ENCODE assay signal across 15 cellular contexts in genomic region chr18:11323359-11323819, GRCh38.
DNase-seq lines count a peak whose midpoint lies in the region; ATAC-seq and TF ChIP-seq lines count a peak whose summit lies in the region.
"Had no signal": no experiment of that assay in that cellular context is flagged by ENCODE, and none has a peak within 500 bp of the region (broad histone marks: within the 10 kb centered on the region; RNA-seq: fewer than 3 reads in every experiment).

No MANE protein-coding gene starts in this region.

- no peaks in the 10 kb centered on the region for H3K79me2 ChIP-seq in neural progenitor cell (ENCODE audit: low read depth)

- no peaks in the 10 kb centered on the region for H4K20me1 ChIP-seq in neural progenitor cell (ENCODE audit: low read depth)

- H3K4me1 ChIP-seq in neural progenitor cell, result no peaks in the 10 kb centered on the region
- no peaks in the 10 kb centered on the region for H3K4me1 ChIP-seq in CD4-positive, alpha-beta memory T cell (ENCODE audit: insufficient read depth, low read length)
- H3K4me1 ChIP-seq: lower lobe of right lung had no signal

- peaks cover 5% of the 10 kb centered on the region for H3K27me3 Mint-ChIP-seq in neural progenitor cell (ENCODE audit: insufficient read depth, low read depth)
- peaks cover 9% of the 10 kb centered on the region for H3K27me3 Mint-ChIP-seq in activated T-helper 17 cell treated with anti-CD3 and anti-CD28 coated beads, Interleukin-2, amount 50 U/mL, for 72 hours
- H3K27me3 Mint-ChIP-seq in CD4-positive, alpha-beta memory T cell, result peaks cover 0 to 1% of the 10 kb centered on the region in 2 donors
- H3K27me3 Mint-ChIP-seq: brain had no signal

- H3K27ac ChIP-seq in neural progenitor cell, result no peak overlapping the region
- no peak overlapping the region for H3K27ac ChIP-seq in CD4-positive, alpha-beta memory T cell (ENCODE audit: low read depth, low read length)
- H3K27ac ChIP-seq: lower lobe of right lung had no signal

- peak overlapping the region; percentile 33 for H3K27ac Mint-ChIP-seq in neural progenitor cell
- no peak overlapping the region for H3K27ac Mint-ChIP-seq in activated T-helper 17 cell treated with anti-CD3 and anti-CD28 coated beads, Interleukin-2, amount 50 U/mL, for 72 hours
- no peak overlapping the region for H3K27ac Mint-ChIP-seq in CD4-positive, alpha-beta memory T cell

- no peaks in the 10 kb centered on the region for H3K9me3 ChIP-seq in neural progenitor cell (ENCODE audit: low read depth)
- no peaks in the 10 kb centered on the region for H3K9me3 ChIP-seq in CD4-positive, alpha-beta memory T cell (ENCODE audit: control insufficient read depth in 1 of 2, low read length in 2 of 2)
- H3K9me3 ChIP-seq: lower lobe of right lung had no signal

- H3K4me3 Mint-ChIP-seq in neural progenitor cell, result no peak overlapping the region
- no peak overlapping the region for H3K4me3 Mint-ChIP-seq in activated T-helper 17 cell treated with anti-CD3 and anti-CD28 coated beads, Interleukin-2, amount 50 U/mL, for 72 hours
- H3K4me3 Mint-ChIP-seq in CD4-positive, alpha-beta memory T cell, result no peak overlapping the region
- H3K4me3 Mint-ChIP-seq: brain had no signal

- H3K27me3 ChIP-seq in neural progenitor cell, result no peaks in the 10 kb centered on the region
- no peaks in the 10 kb centered on the region for H3K27me3 ChIP-seq in CD4-positive, alpha-beta memory T cell (ENCODE audit: insufficient read depth, low read length)

- TF ChIP-seq CTCF in cardiac fibroblast (IDR thresholded peaks at IDR 0.05; ENCODE audit: low read depth, low read length) (no peak), neural progenitor cell (IDR thresholded peaks at IDR 0.05) (no peak)

- no peak overlapping the region for H2AFZ ChIP-seq in neural progenitor cell (replicated peaks)

- no peak overlapping the region for H3K4me3 ChIP-seq in cardiac fibroblast (replicated peaks in 1 of 2; ENCODE audit: low read depth in 2 of 2, low read length in 2 of 2)
- no peak overlapping the region for H3K4me3 ChIP-seq in neural progenitor cell
- H3K4me3 ChIP-seq in CD4-positive, alpha-beta memory T cell (ENCODE audit: low read length in 2 of 2), result no peak overlapping the region
- H3K4me3 ChIP-seq: lower lobe of right lung had no signal

- POLR2A ChIA-PET in CD4-positive, alpha-beta memory T cell (lab: Charles Lee; ENCODE audit: partially characterized antibody), result no interaction called here

- no peak for ATAC-seq in activated T-helper 17 cell treated with anti-CD3 and anti-CD28 coated beads, Interleukin-2, amount 50 U/mL, for 72 hours (replicated peaks)
- no peak for ATAC-seq in activated CD4-positive, CD25-positive, alpha-beta regulatory T cell treated with anti-CD3 and anti-CD28 coated beads, Interleukin-2, amount 50 U/mL, for 24 hours
- ATAC-seq: lower lobe of right lung, sciatic nerve had no signal

- no peak overlapping the region for H3K4me2 ChIP-seq in neural progenitor cell

- H3K36me3 ChIP-seq in neural progenitor cell, result no peaks in the 10 kb centered on the region
- H3K36me3 ChIP-seq in CD4-positive, alpha-beta memory T cell (ENCODE audit: insufficient read depth, low read length), result no peaks in the 10 kb centered on the region
- H3K36me3 ChIP-seq: lower lobe of right lung had no signal

- intact Hi-C loops in CD4-positive, alpha-beta memory T cell (cut with micrococcal nuclease), result no loop called here

- DNase-seq in EH (ENCODE audit: low read depth) (peak; percentile 94), LHCN-M2 (ENCODE audit: low read depth) (peak; percentile 87), cardiac fibroblast (ENCODE audit: low read depth in 2 of 2) (peak; percentile 61 to 73), neural progenitor cell (ENCODE audit: low spot score) (no peak), T-helper 9 cell (no peak)
- DNase-seq in CD4-positive, alpha-beta memory T cell, result no peak
- DNase-seq: foreskin melanocyte, lower lobe of right lung, MV-4-11, NCI-H526 treated with DMSO at 0.1 percent for 48 hours, T-helper 1 cell had no signal

- no peaks in the 10 kb centered on the region for H3F3A ChIP-seq in neural progenitor cell (ENCODE audit: low read depth)

- H3K9me3 Mint-ChIP-seq in neural progenitor cell, result peaks cover 3% of the 10 kb centered on the region
- H3K9me3 Mint-ChIP-seq in activated T-helper 17 cell treated with anti-CD3 and anti-CD28 coated beads, Interleukin-2, amount 50 U/mL, for 72 hours, result no peaks in the 10 kb centered on the region
- H3K9me3 Mint-ChIP-seq in CD4-positive, alpha-beta memory T cell, result peaks cover 0 to 2% (median 0%) of the 10 kb centered on the region in 8 donors

- H3K4me1 Mint-ChIP-seq in neural progenitor cell, result peaks cover 4% of the 10 kb centered on the region
- H3K4me1 Mint-ChIP-seq in activated T-helper 17 cell treated with anti-CD3 and anti-CD28 coated beads, Interleukin-2, amount 50 U/mL, for 72 hours, result no peaks in the 10 kb centered on the region
- no peaks in the 10 kb centered on the region for H3K4me1 Mint-ChIP-seq in CD4-positive, alpha-beta memory T cell

- CTCF ChIA-PET in CD4-positive, alpha-beta memory T cell (lab: Charles Lee; ENCODE audit: partially characterized antibody), result no interaction called here

- H3K36me3 Mint-ChIP-seq in neural progenitor cell, result no peaks in the 10 kb centered on the region
- H3K36me3 Mint-ChIP-seq in activated T-helper 17 cell treated with anti-CD3 and anti-CD28 coated beads, Interleukin-2, amount 50 U/mL, for 72 hours (ENCODE audit: low read depth), result no peaks in the 10 kb centered on the region
- H3K36me3 Mint-ChIP-seq in CD4-positive, alpha-beta memory T cell, result no peaks in the 10 kb centered on the region
- H3K36me3 Mint-ChIP-seq: brain had no signal

- no peak overlapping the region for H3K9ac ChIP-seq in neural progenitor cell

Comparison
In these comparisons a context has a peak if more than half of its experiments do, and no peak if none do; other contexts are left out.
1. DNase-seq: peak in EH (single experiment), LHCN-M2 (single experiment) and cardiac fibroblast (2 of 2); none in neural progenitor cell (single experiment), CD4-positive, alpha-beta memory T cell (0 of 5) and T-helper 9 cell (single experiment).